Comparison of ENCODE assay signal across 23 cellular contexts in genomic region chr1:43573066-43573799, GRCh38. TPM values are rescaled to one million over a fixed set of nuclear protein-coding genes. Genes with fewer than 3 reads are reported as not detected.
DNase-seq lines count a peak whose midpoint lies in the region; TF ChIP-seq lines count a peak whose summit lies in the region.
"Had no signal": no experiment of that assay in that cellular context is flagged by ENCODE, and none has a peak within 500 bp of the region (broad histone marks: within the 10 kb centered on the region; RNA-seq: fewer than 3 reads in every experiment).

No MANE protein-coding gene starts in this region.

- no peak for TF ChIP-seq CTCF in testis (IDR thresholded peaks at IDR 0.05)

- no peaks in the 10 kb centered on the region for H3K36me3 ChIP-seq in testis (ENCODE audit: low read depth, missing control alignments)
- H3K36me3 ChIP-seq: adrenal gland had no signal

- WGBS in testis, 2 donors: 85 to 94% methylated on average over 3 to 11 of the region's 11 CpGs

- no peaks in the 10 kb centered on the region for H3K27me3 Mint-ChIP-seq in activated naive CD4-positive, alpha-beta T cell treated with anti-CD3 and anti-CD28 coated beads, Interleukin-2, amount 50 U/mL, for 24 hours
- peaks cover 8% of the 10 kb centered on the region for H3K27me3 Mint-ChIP-seq in activated naive CD4-positive, alpha-beta T cell treated with anti-CD3 and anti-CD28 coated beads, Interleukin-2, amount 10 ng/mL, durations not matched to agents 7 days and 5 days
- H3K27me3 Mint-ChIP-seq: CD8-positive, alpha-beta memory T cell had no signal

- no peak overlapping the region for H3K4me3 ChIP-seq in testis
- H3K4me3 ChIP-seq: A549, adrenal gland, mucosa of descending colon, upper lobe of left lung had no signal

- intact Hi-C loops in testis (cut with DNase I; ENCODE audit: low total_unique reads): no loop called here

- no peak overlapping the region for H3K4me3 Mint-ChIP-seq in activated naive CD4-positive, alpha-beta T cell treated with anti-CD3 and anti-CD28 coated beads, Interleukin-2, amount 50 U/mL, for 24 hours
- H3K4me3 Mint-ChIP-seq in activated naive CD4-positive, alpha-beta T cell treated with anti-CD3 and anti-CD28 coated beads, Interleukin-2, amount 10 ng/mL, durations not matched to agents 7 days and 5 days: no peak overlapping the region
- H3K4me3 Mint-ChIP-seq: activated CD8-positive, alpha-beta T cell treated with anti-CD3 and anti-CD28 coated beads, Interleukin-2, amount 10 ng/mL, durations not matched to agents 7 days and 5 days; CD8-positive, alpha-beta memory T cell; stimulated activated effector memory CD8-positive, alpha-beta T cell treated with anti-CD3 and anti-CD28 coated beads, Interleukin-12 subunit alpha, Interleukin-12 subunit beta, amount 100 ng/mL, for 72 hours had no signal

- H3K27ac ChIP-seq in layer of hippocampus (ENCODE audit: low read depth, low read length): peak overlapping the region; percentile 52
- H3K27ac ChIP-seq in testis: no peak overlapping the region
- H3K27ac ChIP-seq: A549, adrenal gland, KMS-11, upper lobe of left lung had no signal

- no peaks in the 10 kb centered on the region for H3K9me3 ChIP-seq in testis
- H3K9me3 ChIP-seq: A549, adrenal gland, mucosa of descending colon, upper lobe of left lung had no signal

- DNase-seq in activated naive CD4-positive, alpha-beta T cell treated with anti-CD3 and anti-CD28 coated beads, Interleukin-2, amount 10 ng/mL, durations not matched to agents 7 days and 5 days: no peak
- DNase-seq in cerebellum (ENCODE audit: low spot score): peak; percentile 86
- peak; percentile 70 for DNase-seq in superior temporal gyrus (ENCODE audit: extremely low spot score)
- no peak for DNase-seq in testis
- DNase-seq in H4 (ENCODE audit: low spot score): no peak
- no peak for DNase-seq in DMS79 (lab: John Stamatoyannopoulos, UW)
- DNase-seq: activated CD8-positive, alpha-beta T cell treated with anti-CD3 and anti-CD28 coated beads, Interleukin-2, amount 10 ng/mL, durations not matched to agents 7 days and 5 days; adrenal gland; CD8-positive, alpha-beta memory T cell; dermis blood vessel endothelial cell; erythroblast; glutamatergic neuron; mucosa of descending colon; NCI-H1092; NCI-H2171 treated with DMSO at 0.1 percent for 48 hours; RPMI8226; small intestine; upper lobe of left lung had no signal

- TF ChIP-seq POLR2A in testis (IDR thresholded peaks at IDR 0.05): no peak

- peaks cover 9% of the 10 kb centered on the region for H3K4me1 ChIP-seq in testis
- H3K4me1 ChIP-seq: A549 had no signal

- no peaks in the 10 kb centered on the region for H3K36me3 Mint-ChIP-seq in activated naive CD4-positive, alpha-beta T cell treated with anti-CD3 and anti-CD28 coated beads, Interleukin-2, amount 50 U/mL, for 24 hours
- H3K36me3 Mint-ChIP-seq in activated naive CD4-positive, alpha-beta T cell treated with anti-CD3 and anti-CD28 coated beads, Interleukin-2, amount 10 ng/mL, durations not matched to agents 7 days and 5 days: no peaks in the 10 kb centered on the region
- H3K36me3 Mint-ChIP-seq: CD8-positive, alpha-beta memory T cell; stimulated activated effector memory CD8-positive, alpha-beta T cell treated with anti-CD3 and anti-CD28 coated beads, Interleukin-12 subunit alpha, Interleukin-12 subunit beta, amount 100 ng/mL, for 72 hours had no signal

- CTCF ChIA-PET in activated naive CD4-positive, alpha-beta T cell treated with anti-CD3 and anti-CD28 coated beads, Interleukin-2, amount 10 ng/mL, durations not matched to agents 7 days and 5 days (lab: Charles Lee): no interaction called here

- no peaks in the 10 kb centered on the region for H3K4me1 Mint-ChIP-seq in activated naive CD4-positive, alpha-beta T cell treated with anti-CD3 and anti-CD28 coated beads, Interleukin-2, amount 50 U/mL, for 24 hours
- H3K4me1 Mint-ChIP-seq in activated naive CD4-positive, alpha-beta T cell treated with anti-CD3 and anti-CD28 coated beads, Interleukin-2, amount 10 ng/mL, durations not matched to agents 7 days and 5 days: no peaks in the 10 kb centered on the region

- peak overlapping the region; percentile 51 for H3K27ac Mint-ChIP-seq in activated naive CD4-positive, alpha-beta T cell treated with anti-CD3 and anti-CD28 coated beads, Interleukin-2, amount 50 U/mL, for 24 hours
- no peak overlapping the region for H3K27ac Mint-ChIP-seq in activated naive CD4-positive, alpha-beta T cell treated with anti-CD3 and anti-CD28 coated beads, Interleukin-2, amount 10 ng/mL, durations not matched to agents 7 days and 5 days
- H3K27ac Mint-ChIP-seq: activated CD8-positive, alpha-beta T cell treated with anti-CD3 and anti-CD28 coated beads, Interleukin-2, amount 10 ng/mL, durations not matched to agents 7 days and 5 days; CD8-positive, alpha-beta memory T cell had no signal

- H3K9me3 Mint-ChIP-seq in activated naive CD4-positive, alpha-beta T cell treated with anti-CD3 and anti-CD28 coated beads, Interleukin-2, amount 50 U/mL, for 24 hours: no peaks in the 10 kb centered on the region
- H3K9me3 Mint-ChIP-seq in activated naive CD4-positive, alpha-beta T cell treated with anti-CD3 and anti-CD28 coated beads, Interleukin-2, amount 10 ng/mL, durations not matched to agents 7 days and 5 days: no peaks in the 10 kb centered on the region
- H3K9me3 Mint-ChIP-seq: CD8-positive, alpha-beta memory T cell; stimulated activated effector memory CD8-positive, alpha-beta T cell treated with anti-CD3 and anti-CD28 coated beads, Interleukin-12 subunit alpha, Interleukin-12 subunit beta, amount 100 ng/mL, for 72 hours had no signal

- H3K27me3 ChIP-seq in layer of hippocampus (ENCODE audit: control insufficient read depth, insufficient read depth, low read length) (no peaks in the 10 kb centered on the region), testis (no peaks in the 10 kb centered on the region)
- H3K27me3 ChIP-seq: adrenal gland, upper lobe of left lung had no signal

RNA-seq across cellular contexts. Expression of gene PTPRF, which starts 42.5 kb away (rescaled TPM):
- total RNA-seq in cerebellum: 75.7 TPM
- total RNA-seq in testis: 10 to 100 TPM; 43.1 to 45.4 TPM
- 51.0 TPM for polyA plus RNA-seq in testis (ENCODE audit: insufficient read depth, low read depth, low replicate concordance)
- total RNA-seq in H4 (2014; rRNA removed; shearing (Covaris generic)): 8.5 and 11.6 TPM in 2 replicates
- polyA plus RNA-seq: CD8-positive, alpha-beta memory T cell had no signal

Comparison
In these comparisons a context has a peak if more than half of its experiments do, and no peak if none do; other contexts are left out.
1. DNase-seq: peak in cerebellum (single experiment) and superior temporal gyrus (single experiment); none in activated naive CD4-positive, alpha-beta T cell treated with anti-CD3 and anti-CD28 coated beads, Interleukin-2, amount 10 ng/mL, durations not matched to agents 7 days and 5 days (single experiment), testis (single experiment), H4 (single experiment) and DMS79 (single experiment).